Comparison of ENCODE assay signal across 17 cellular contexts in genomic region chr2:103401621-103402020, GRCh38.
DNase-seq lines count a peak whose midpoint lies in the region; ATAC-seq and TF ChIP-seq lines count a peak whose summit lies in the region.
"Had no signal": no experiment of that assay in that cellular context is flagged by ENCODE, and none has a peak within 500 bp of the region (broad histone marks: within the 10 kb centered on the region; RNA-seq: fewer than 3 reads in every experiment).

No MANE protein-coding gene starts in this region.

- H3K4me1 ChIP-seq in HUES48 (ENCODE audit: control insufficient read depth, insufficient read depth, low read length) (peaks cover 27% of the 10 kb centered on the region), transverse colon (no peaks in the 10 kb centered on the region)
- H3K4me1 ChIP-seq: sigmoid colon, suprapubic skin had no signal

- in situ Hi-C loops in transverse colon (cut with MboI; ENCODE audit: low pct_ligation_motif_present in 1 of 4, low pct_unique_long_range_greater_than_20kb in 1 of 4, low sequenced_read_pairs in 3 of 4) = no loop called here

- TF ChIP-seq CTCF in progenitor cell of endocrine pancreas (IDR thresholded peaks at IDR 0.05; ENCODE audit: unreplicated experiment) (no peak), transverse colon (IDR thresholded peaks at IDR 0.05) (no peak)

- ATAC-seq in SK-N-SH treated with all-trans-retinoic acid at 6 μM for 48 hours = no peak
- no peak for ATAC-seq in HG02884 (IDR thresholded peaks at IDR 0.05; ENCODE audit: unreplicated experiment)
- ATAC-seq in activated T-cell treated with anti-CD3 and anti-CD28 coated beads, Interleukin-2, amount 50 U/mL, for 72 hours (replicated peaks in 1 of 2) = no peak
- ATAC-seq: HCT116, T-helper 17 cell had no signal

- intact Hi-C loops in transverse colon (cut with DNase I; ENCODE audit: low total_unique reads) = no loop called here

- no peaks in the 10 kb centered on the region for H3K36me3 ChIP-seq in HUES48 (ENCODE audit: control insufficient read depth, insufficient read depth, low read length)
- no peaks in the 10 kb centered on the region for H3K36me3 ChIP-seq in transverse colon
- H3K36me3 ChIP-seq: sigmoid colon, suprapubic skin had no signal

- H3K36me3 Mint-ChIP-seq in progenitor cell of endocrine pancreas (ENCODE audit: insufficient read depth) = no peaks in the 10 kb centered on the region
- no peaks in the 10 kb centered on the region for H3K36me3 Mint-ChIP-seq in activated T-cell treated with anti-CD3 and anti-CD28 coated beads, Interleukin-2, amount 50 U/mL, for 72 hours (ENCODE audit: insufficient read depth in 2 of 2)
- H3K36me3 Mint-ChIP-seq: memory B cell had no signal

- peaks cover 15% of the 10 kb centered on the region for H3K4me1 Mint-ChIP-seq in progenitor cell of endocrine pancreas (ENCODE audit: low read depth)
- H3K4me1 Mint-ChIP-seq in activated T-cell treated with anti-CD3 and anti-CD28 coated beads, Interleukin-2, amount 50 U/mL, for 72 hours (ENCODE audit: low read depth) = no peaks in the 10 kb centered on the region
- H3K4me1 Mint-ChIP-seq: memory B cell, T-helper 17 cell had no signal

- TF ChIP-seq POLR2A in transverse colon (IDR thresholded peaks at IDR 0.05) = no peak

- DNase-seq in iPS DF 4.7 (ENCODE audit: extremely low read depth, low spot score) (peak; percentile 97), progenitor cell of endocrine pancreas (ENCODE audit: low spot score, unreplicated experiment) (peak; percentile 12), transverse colon (no peak)
- no peak for DNase-seq in activated T-cell treated with anti-CD3 and anti-CD28 coated beads, Interleukin-2, amount 50 U/mL, for 72 hours
- DNase-seq: activated CD4-positive, alpha-beta T cell treated with anti-CD3 and anti-CD28 coated beads, Interleukin-2, amount 50 U/mL, for 4 hours; activated naive CD4-positive, alpha-beta T cell treated with Interleukin-2 at 50 U/mL for 16 hours; COR-L47; KBM-7; NCI-H1930; sigmoid colon; T-helper 17 cell had no signal

- H3K27ac Mint-ChIP-seq in progenitor cell of endocrine pancreas = peak overlapping the region; percentile 45
- H3K27ac Mint-ChIP-seq in activated T-cell treated with anti-CD3 and anti-CD28 coated beads, Interleukin-2, amount 50 U/mL, for 72 hours = no peak overlapping the region
- H3K27ac Mint-ChIP-seq: memory B cell, T-helper 17 cell had no signal

- H3K9ac ChIP-seq in HUES48 (ENCODE audit: low read depth, low read length) = no peak overlapping the region; the same call in 1 of the 2 replicates

- H3K4me3 Mint-ChIP-seq in progenitor cell of endocrine pancreas (ENCODE audit: low read depth) = no peak overlapping the region
- H3K4me3 Mint-ChIP-seq in activated T-cell treated with anti-CD3 and anti-CD28 coated beads, Interleukin-2, amount 50 U/mL, for 72 hours = no peak overlapping the region
- H3K4me3 Mint-ChIP-seq: memory B cell, T-helper 17 cell had no signal

- no peaks in the 10 kb centered on the region for H3K9me3 Mint-ChIP-seq in progenitor cell of endocrine pancreas (ENCODE audit: low read depth)
- peaks cover 4 to 5% of the 10 kb centered on the region in 2 donors for H3K9me3 Mint-ChIP-seq in activated T-cell treated with anti-CD3 and anti-CD28 coated beads, Interleukin-2, amount 50 U/mL, for 72 hours

- WGBS in transverse colon (ENCODE audit: low coverage in 1 of 2), 2 donors = 28 to 41% methylated on average over 4 of the region's 4 CpGs

- H3K27me3 Mint-ChIP-seq in progenitor cell of endocrine pancreas = no peaks in the 10 kb centered on the region
- no peaks in the 10 kb centered on the region for H3K27me3 Mint-ChIP-seq in activated T-cell treated with anti-CD3 and anti-CD28 coated beads, Interleukin-2, amount 50 U/mL, for 72 hours (ENCODE audit: low read depth)
- H3K27me3 Mint-ChIP-seq: memory B cell, T-helper 17 cell had no signal

- H3K4me3 ChIP-seq in HUES48 (ENCODE audit: low read depth, low read length) (peak overlapping the region; percentile 21; the same call in 1 of the 2 replicates), transverse colon (no peak overlapping the region)
- H3K4me3 ChIP-seq: sigmoid colon, suprapubic skin had no signal

- 0 out of 2 replicates have a peak, but pooled peaks cover 6% of the 10 kb centered on the region for H3K9me3 ChIP-seq in HUES48 (ENCODE audit: control insufficient read depth, insufficient read depth, low read length)
- no peaks in the 10 kb centered on the region for H3K9me3 ChIP-seq in transverse colon
- H3K9me3 ChIP-seq: sigmoid colon, suprapubic skin had no signal

- H3K27ac ChIP-seq in HUES48 (ENCODE audit: low read depth, low read length) (peak overlapping the region; percentile 88), transverse colon (no peak overlapping the region)
- H3K27ac ChIP-seq: sigmoid colon, suprapubic skin had no signal

- TF ChIP-seq EP300 in transverse colon (IDR thresholded peaks at IDR 0.05; ENCODE audit: low read depth) = no peak

- H3K27me3 ChIP-seq in HUES48 (ENCODE audit: control insufficient read depth, insufficient read depth, low read length) (no peaks in the 10 kb centered on the region), transverse colon (no peaks in the 10 kb centered on the region)
- H3K27me3 ChIP-seq: sigmoid colon, suprapubic skin had no signal

TF ChIP-seq in SK-N-SH treated with all-trans-retinoic acid at 6 μM for 48 hours, 23 proteins besides CTCF, POLR2A, EP300 and RAD21:
- no peak for TF ChIP-seq ZNF70 (CRISPR knock-in tag; IDR thresholded peaks at IDR 0.05)
- TF ChIP-seq ISL1 (CRISPR knock-in tag; IDR thresholded peaks at IDR 0.05) = peak; percentile 78

Comparison
In these comparisons a context has a peak if more than half of its experiments do, and no peak if none do; other contexts are left out.
1. DNase-seq: peak in iPS DF 4.7 (single experiment) and progenitor cell of endocrine pancreas (single experiment); none in transverse colon (single experiment) and activated T-cell treated with anti-CD3 and anti-CD28 coated beads, Interleukin-2, amount 50 U/mL, for 72 hours (0 of 2).